ENCODE assay signal across 2 cellular contexts in the genomic region with DNA sequence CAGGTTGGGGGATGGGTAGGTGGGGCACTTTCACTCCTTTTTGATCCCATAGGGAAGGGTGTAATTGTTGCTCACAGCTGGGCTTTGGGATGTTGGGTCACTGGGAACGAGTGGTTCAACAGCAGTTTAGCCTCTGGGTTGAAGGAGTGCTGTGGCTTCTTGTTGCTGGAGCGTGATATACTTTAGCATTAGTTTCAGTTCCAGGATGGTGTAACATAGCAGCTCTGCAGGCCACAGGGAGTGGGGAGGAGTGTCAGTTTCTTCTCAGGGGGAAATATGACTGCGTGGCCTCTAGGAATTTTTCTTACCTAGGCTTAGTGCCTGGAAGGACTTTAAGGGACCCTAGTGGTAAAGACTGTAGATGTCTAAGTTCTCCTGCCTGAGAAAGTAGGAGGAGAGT.
TF ChIP-seq lines count a peak whose summit lies in the region.

No MANE protein-coding gene starts in this region.

TF ChIP-seq in GM23338, 12 proteins besides CTCF, POLR2A, EP300 and RAD21 (continued from another document):
- TF ChIP-seq EZH2phosphoT487 (IDR thresholded peaks at IDR 0.05; ENCODE audit: unreplicated experiment): no peak
- TF ChIP-seq, protein P1, sequence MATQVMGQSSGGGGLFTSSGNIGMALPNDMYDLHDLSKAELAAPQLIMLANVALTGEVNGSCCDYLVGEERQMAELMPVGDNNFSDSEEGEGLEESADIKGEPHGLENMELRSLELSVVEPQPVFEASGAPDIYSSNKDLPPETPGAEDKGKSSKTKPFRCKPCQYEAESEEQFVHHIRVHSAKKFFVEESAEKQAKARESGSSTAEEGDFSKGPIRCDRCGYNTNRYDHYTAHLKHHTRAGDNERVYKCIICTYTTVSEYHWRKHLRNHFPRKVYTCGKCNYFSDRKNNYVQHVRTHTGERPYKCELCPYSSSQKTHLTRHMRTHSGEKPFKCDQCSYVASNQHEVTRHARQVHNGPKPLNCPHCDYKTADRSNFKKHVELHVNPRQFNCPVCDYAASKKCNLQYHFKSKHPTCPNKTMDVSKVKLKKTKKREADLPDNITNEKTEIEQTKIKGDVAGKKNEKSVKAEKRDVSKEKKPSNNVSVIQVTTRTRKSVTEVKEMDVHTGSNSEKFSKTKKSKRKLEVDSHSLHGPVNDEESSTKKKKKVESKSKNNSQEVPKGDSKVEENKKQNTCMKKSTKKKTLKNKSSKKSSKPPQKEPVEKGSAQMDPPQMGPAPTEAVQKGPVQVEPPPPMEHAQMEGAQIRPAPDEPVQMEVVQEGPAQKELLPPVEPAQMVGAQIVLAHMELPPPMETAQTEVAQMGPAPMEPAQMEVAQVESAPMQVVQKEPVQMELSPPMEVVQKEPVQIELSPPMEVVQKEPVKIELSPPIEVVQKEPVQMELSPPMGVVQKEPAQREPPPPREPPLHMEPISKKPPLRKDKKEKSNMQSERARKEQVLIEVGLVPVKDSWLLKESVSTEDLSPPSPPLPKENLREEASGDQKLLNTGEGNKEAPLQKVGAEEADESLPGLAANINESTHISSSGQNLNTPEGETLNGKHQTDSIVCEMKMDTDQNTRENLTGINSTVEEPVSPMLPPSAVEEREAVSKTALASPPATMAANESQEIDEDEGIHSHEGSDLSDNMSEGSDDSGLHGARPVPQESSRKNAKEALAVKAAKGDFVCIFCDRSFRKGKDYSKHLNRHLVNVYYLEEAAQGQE (IDR thresholded peaks at IDR 0.05; ENCODE audit: unreplicated experiment): no peak
- no peak for TF ChIP-seq ZNF114 (CRISPR knock-in tag; IDR thresholded peaks at IDR 0.05)
- TF ChIP-seq, protein P2, sequence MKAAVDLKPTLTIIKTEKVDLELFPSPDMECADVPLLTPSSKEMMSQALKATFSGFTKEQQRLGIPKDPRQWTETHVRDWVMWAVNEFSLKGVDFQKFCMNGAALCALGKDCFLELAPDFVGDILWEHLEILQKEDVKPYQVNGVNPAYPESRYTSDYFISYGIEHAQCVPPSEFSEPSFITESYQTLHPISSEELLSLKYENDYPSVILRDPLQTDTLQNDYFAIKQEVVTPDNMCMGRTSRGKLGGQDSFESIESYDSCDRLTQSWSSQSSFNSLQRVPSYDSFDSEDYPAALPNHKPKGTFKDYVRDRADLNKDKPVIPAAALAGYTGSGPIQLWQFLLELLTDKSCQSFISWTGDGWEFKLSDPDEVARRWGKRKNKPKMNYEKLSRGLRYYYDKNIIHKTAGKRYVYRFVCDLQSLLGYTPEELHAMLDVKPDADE (IDR thresholded peaks at IDR 0.05): no peak
- TF ChIP-seq STAT1 (IDR thresholded peaks at IDR 0.05; ENCODE audit: unreplicated experiment): no peak
- no peak for TF ChIP-seq JUNB (IDR thresholded peaks at IDR 0.05; ENCODE audit: unreplicated experiment)

TF ChIP-seq in H1, 55 proteins besides CTCF, POLR2A, EP300 and RAD21 (continued from another document):
- no peak for TF ChIP-seq POU5F1 (IDR thresholded peaks at IDR 0.05; ENCODE audit: low read depth, low read length)
- TF ChIP-seq SUZ12 (IDR thresholded peaks at IDR 0.05; ENCODE audit: low read length): no peak
- TF ChIP-seq HDAC2 (IDR thresholded peaks at IDR 0.05; ENCODE audit: borderline replicate concordance in 1 of 2, low read depth in 2 of 2, low read length in 2 of 2): no peak
- TF ChIP-seq JUND (IDR thresholded peaks at IDR 0.05; ENCODE audit: low read length): no peak
- TF ChIP-seq HDAC6 (IDR thresholded peaks at IDR 0.05; ENCODE audit: low read depth, low read length): no peak
- TF ChIP-seq SP4 (IDR thresholded peaks at IDR 0.05; ENCODE audit: low read length): no peak
- TF ChIP-seq, protein P3, sequence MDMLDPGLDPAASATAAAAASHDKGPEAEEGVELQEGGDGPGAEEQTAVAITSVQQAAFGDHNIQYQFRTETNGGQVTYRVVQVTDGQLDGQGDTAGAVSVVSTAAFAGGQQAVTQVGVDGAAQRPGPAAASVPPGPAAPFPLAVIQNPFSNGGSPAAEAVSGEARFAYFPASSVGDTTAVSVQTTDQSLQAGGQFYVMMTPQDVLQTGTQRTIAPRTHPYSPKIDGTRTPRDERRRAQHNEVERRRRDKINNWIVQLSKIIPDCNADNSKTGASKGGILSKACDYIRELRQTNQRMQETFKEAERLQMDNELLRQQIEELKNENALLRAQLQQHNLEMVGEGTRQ (IDR thresholded peaks at IDR 0.05; ENCODE audit: low read length): no peak
- no peak for TF ChIP-seq NANOG (IDR thresholded peaks at IDR 0.05; ENCODE audit: insufficient read depth, low read depth, low read length, poor library complexity, severe bottlenecking)
- no peak for TF ChIP-seq CEBPB (IDR thresholded peaks at IDR 0.05; ENCODE audit: low read depth, low read length)
- TF ChIP-seq CBX8 (IDR thresholded peaks at IDR 0.05; ENCODE audit: borderline replicate concordance, low read depth, low read length): no peak
- no peak for TF ChIP-seq RBBP5 (IDR thresholded peaks at IDR 0.05; ENCODE audit: borderline replicate concordance, low read depth, low read length)
- TF ChIP-seq, protein P4, sequence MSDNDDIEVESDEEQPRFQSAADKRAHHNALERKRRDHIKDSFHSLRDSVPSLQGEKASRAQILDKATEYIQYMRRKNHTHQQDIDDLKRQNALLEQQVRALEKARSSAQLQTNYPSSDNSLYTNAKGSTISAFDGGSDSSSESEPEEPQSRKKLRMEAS (IDR thresholded peaks at IDR 0.05): no peak
